ENCODE assay signal across 8 cellular contexts in the genomic region with DNA sequence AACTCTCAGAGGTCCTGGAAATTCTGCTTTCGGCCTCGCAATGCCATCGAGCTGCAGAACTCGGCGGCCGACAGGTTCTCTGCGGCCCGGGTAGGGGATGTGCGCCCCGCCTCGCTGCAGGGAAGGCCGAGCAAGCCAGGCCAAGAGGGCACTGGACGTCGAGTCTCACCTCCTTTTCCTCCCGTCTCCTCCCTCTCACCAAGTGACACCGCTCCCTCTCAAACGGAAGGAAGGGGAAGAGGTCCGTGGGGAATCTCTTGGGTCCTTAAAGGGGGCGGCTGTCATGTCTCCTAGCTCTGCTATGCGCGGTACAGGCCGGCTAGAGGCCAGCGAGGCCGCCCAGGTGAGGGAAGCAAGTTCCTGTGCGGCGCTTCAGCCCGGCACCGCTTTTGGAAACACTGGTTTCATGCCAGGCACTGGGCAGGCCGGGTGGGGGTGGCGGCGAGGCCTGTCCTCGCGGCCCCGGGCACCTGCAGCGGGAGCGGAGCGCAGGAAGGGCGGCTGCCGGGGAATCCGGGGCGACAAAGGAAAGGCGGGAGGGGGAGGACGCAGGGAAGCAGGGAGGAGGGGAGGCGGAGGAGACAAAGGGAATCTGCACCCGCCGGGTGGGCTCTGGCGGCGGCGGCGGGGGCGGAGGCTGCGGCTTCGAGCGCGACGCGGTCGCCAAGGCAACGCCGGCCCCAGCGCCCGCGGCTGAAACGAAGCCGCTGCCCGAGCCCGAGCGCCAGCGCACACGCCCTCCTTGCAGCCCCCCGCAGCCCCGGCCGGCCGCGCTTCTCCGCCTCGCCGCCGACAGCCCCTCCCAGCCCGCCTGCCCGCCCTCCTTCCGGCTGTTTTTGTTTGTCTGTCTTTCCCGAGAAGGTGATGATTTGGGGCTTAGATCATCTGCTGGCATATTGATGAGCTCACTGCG. TPM values are rescaled to one million over a fixed set of nuclear protein-coding genes. Genes with fewer than 3 reads are reported as not detected.
A peak's percentile ranks its signal among the peaks of the same experiment; 100 is the strongest.
DNase-seq lines count a peak whose midpoint lies in the region; ATAC-seq and TF ChIP-seq lines count a peak whose summit lies in the region.

No MANE protein-coding gene starts in this region.

- ATAC-seq in WTC11, result peak; percentile 75
- peak; percentile 71 for ATAC-seq in left lobe of liver
- ATAC-seq in GM19035 (IDR thresholded peaks at IDR 0.05; ENCODE audit: unreplicated experiment), result no peak

- no peaks in the 10 kb centered on the region for H3K9me3 Mint-ChIP-seq in WTC11
- H3K9me3 Mint-ChIP-seq in chondrocyte (ENCODE audit: low read depth), result no peaks in the 10 kb centered on the region

- H4K20me1 ChIP-seq in DOHH2 (ENCODE audit: control insufficient read depth, insufficient read depth, low read depth, low read length), result no peaks in the 10 kb centered on the region

- H3K4me1 Mint-ChIP-seq in WTC11 (peaks cover 81% of the 10 kb centered on the region), chondrocyte (ENCODE audit: low read depth) (peaks cover 15% of the 10 kb centered on the region)

- TF ChIP-seq CTCF in DOHH2 (IDR thresholded peaks at IDR 0.05; ENCODE audit: low read depth, low read length, poor library complexity, severe bottlenecking) (no peak), WTC11 (IDR thresholded peaks at IDR 0.05) (no peak), chondrocyte (IDR thresholded peaks at IDR 0.05) (no peak)

- H3K9me3 ChIP-seq in DOHH2 (ENCODE audit: control insufficient read depth, insufficient read depth, low read length), result no peaks in the 10 kb centered on the region

- no peaks in the 10 kb centered on the region for H3K79me2 ChIP-seq in DOHH2 (ENCODE audit: control insufficient read depth, low read length)

- H3K4me1 ChIP-seq in DOHH2 (ENCODE audit: control insufficient read depth, low read length), result peaks cover 77% of the 10 kb centered on the region

- peak overlapping the region; percentile 65 for H3K4me2 ChIP-seq in DOHH2 (ENCODE audit: low read length)

- H3K36me3 Mint-ChIP-seq in WTC11, result no peaks in the 10 kb centered on the region
- H3K36me3 Mint-ChIP-seq in chondrocyte (ENCODE audit: low read depth), result no peaks in the 10 kb centered on the region

- POLR2A ChIA-PET in WTC11 (lab: Charles Lee), result interaction anchor here (0.5 to 1.3 kb wide), 3 partner anchors 12 to 359 kb away, joined by 3 read pairs; no protein-coding TSS in a partner anchor

- H3K27me3 ChIP-seq in DOHH2 (ENCODE audit: control insufficient read depth, low read length), result peaks cover 68% of the 10 kb centered on the region

- CTCF ChIA-PET in WTC11 (lab: Charles Lee), result interaction anchor here (0.6 to 1.6 kb wide), 7 partner anchors 23 to 358 kb away, joined by 3 to 5 read pairs (median 4); a partner anchor contains a TSS

- no peaks in the 10 kb centered on the region for H3K36me3 ChIP-seq in DOHH2 (ENCODE audit: control insufficient read depth, low read length)

- H3K27me3 Mint-ChIP-seq in WTC11 (ENCODE audit: low read depth), result peaks cover 6% of the 10 kb centered on the region
- no peaks in the 10 kb centered on the region for H3K27me3 Mint-ChIP-seq in chondrocyte (ENCODE audit: low read depth)

- H3F3A ChIP-seq in DOHH2 (ENCODE audit: control insufficient read depth, insufficient read depth), result peaks cover 10% of the 10 kb centered on the region

- H3K4me3 Mint-ChIP-seq in WTC11, result peak overlapping the region; percentile 76
- H3K4me3 Mint-ChIP-seq in chondrocyte (ENCODE audit: unreplicated experiment), result peak overlapping the region; percentile 73

- no peak overlapping the region for H3K27ac ChIP-seq in DOHH2 (ENCODE audit: low read depth, low read length)

- H3K4me3 ChIP-seq in DOHH2 (ENCODE audit: low read length), result peak overlapping the region; percentile 56

- peak in 2 of 3 experiments; percentile 96 to 97 for DNase-seq in NCI-H1417 (lab: John Stamatoyannopoulos, UW)
- peak; percentile 86 for DNase-seq in WTC11 (ENCODE audit: low spot score)
- peak; percentile 82 for DNase-seq in chondrocyte (ENCODE audit: low spot score)
- no peak for DNase-seq in left lobe of liver (ENCODE audit: low spot score)
- peak; percentile 32 to 50 for DNase-seq in stimulated activated CD8-positive, alpha-beta memory T cell treated with anti-CD3 and anti-CD28 coated beads, Interleukin-4, amount 100 ng/mL, for 1 hour (ENCODE audit: low read depth in 2 of 2, low spot score in 1 of 2)
- no peak for DNase-seq in GM19238 (ENCODE audit: insufficient read length, low spot score)

- H3K27ac Mint-ChIP-seq in WTC11 (peak overlapping the region; percentile 98), chondrocyte (ENCODE audit: unreplicated experiment) (peak overlapping the region; percentile 84)

- H3K9me2 ChIP-seq in DOHH2 (replicated peaks; ENCODE audit: control insufficient read depth, low read length), result no peaks in the 10 kb centered on the region

TF ChIP-seq in WTC11, 78 proteins besides CTCF, POLR2A, EP300 and RAD21 (continues in another document):
- peak; percentile 60 for TF ChIP-seq ZNF263 (CRISPR knock-in tag; IDR thresholded peaks at IDR 0.05; ENCODE audit: low read depth)
- TF ChIP-seq SP1 (CRISPR knock-in tag; conservative IDR thresholded peaks at IDR 0.05), result peak; percentile 49; the same call in 1 of the 2 replicates
- 0 out of 2 replicates have a peak, but pooled peaks have one; percentile 64 for TF ChIP-seq SMAD3 (CRISPR knock-in tag; IDR thresholded peaks at IDR 0.05; ENCODE audit: borderline replicate concordance)
- TF ChIP-seq, protein P1, sequence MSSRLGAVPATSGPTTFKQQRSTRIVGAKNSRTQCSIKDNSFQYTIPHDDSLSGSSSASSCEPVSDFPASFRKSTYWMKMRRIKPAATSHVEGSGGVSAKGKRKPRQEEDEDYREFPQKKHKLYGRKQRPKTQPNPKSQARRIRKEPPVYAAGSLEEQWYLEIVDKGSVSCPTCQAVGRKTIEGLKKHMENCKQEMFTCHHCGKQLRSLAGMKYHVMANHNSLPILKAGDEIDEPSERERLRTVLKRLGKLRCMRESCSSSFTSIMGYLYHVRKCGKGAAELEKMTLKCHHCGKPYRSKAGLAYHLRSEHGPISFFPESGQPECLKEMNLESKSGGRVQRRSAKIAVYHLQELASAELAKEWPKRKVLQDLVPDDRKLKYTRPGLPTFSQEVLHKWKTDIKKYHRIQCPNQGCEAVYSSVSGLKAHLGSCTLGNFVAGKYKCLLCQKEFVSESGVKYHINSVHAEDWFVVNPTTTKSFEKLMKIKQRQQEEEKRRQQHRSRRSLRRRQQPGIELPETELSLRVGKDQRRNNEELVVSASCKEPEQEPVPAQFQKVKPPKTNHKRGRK (CRISPR knock-in tag; IDR thresholded peaks at IDR 0.05; ENCODE audit: borderline replicate concordance), result no peak
- TF ChIP-seq, protein P2, sequence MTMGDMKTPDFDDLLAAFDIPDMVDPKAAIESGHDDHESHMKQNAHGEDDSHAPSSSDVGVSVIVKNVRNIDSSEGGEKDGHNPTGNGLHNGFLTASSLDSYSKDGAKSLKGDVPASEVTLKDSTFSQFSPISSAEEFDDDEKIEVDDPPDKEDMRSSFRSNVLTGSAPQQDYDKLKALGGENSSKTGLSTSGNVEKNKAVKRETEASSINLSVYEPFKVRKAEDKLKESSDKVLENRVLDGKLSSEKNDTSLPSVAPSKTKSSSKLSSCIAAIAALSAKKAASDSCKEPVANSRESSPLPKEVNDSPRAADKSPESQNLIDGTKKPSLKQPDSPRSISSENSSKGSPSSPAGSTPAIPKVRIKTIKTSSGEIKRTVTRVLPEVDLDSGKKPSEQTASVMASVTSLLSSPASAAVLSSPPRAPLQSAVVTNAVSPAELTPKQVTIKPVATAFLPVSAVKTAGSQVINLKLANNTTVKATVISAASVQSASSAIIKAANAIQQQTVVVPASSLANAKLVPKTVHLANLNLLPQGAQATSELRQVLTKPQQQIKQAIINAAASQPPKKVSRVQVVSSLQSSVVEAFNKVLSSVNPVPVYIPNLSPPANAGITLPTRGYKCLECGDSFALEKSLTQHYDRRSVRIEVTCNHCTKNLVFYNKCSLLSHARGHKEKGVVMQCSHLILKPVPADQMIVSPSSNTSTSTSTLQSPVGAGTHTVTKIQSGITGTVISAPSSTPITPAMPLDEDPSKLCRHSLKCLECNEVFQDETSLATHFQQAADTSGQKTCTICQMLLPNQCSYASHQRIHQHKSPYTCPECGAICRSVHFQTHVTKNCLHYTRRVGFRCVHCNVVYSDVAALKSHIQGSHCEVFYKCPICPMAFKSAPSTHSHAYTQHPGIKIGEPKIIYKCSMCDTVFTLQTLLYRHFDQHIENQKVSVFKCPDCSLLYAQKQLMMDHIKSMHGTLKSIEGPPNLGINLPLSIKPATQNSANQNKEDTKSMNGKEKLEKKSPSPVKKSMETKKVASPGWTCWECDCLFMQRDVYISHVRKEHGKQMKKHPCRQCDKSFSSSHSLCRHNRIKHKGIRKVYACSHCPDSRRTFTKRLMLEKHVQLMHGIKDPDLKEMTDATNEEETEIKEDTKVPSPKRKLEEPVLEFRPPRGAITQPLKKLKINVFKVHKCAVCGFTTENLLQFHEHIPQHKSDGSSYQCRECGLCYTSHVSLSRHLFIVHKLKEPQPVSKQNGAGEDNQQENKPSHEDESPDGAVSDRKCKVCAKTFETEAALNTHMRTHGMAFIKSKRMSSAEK (CRISPR knock-in tag; IDR thresholded peaks at IDR 0.05; ENCODE audit: borderline replicate concordance), result no peak
- 0 out of 2 replicates have a peak, but pooled peaks have one; percentile 40 for TF ChIP-seq FOXP1 (CRISPR knock-in tag; IDR thresholded peaks at IDR 0.05; ENCODE audit: borderline replicate concordance)
- no peak for TF ChIP-seq ESRRA (CRISPR knock-in tag; IDR thresholded peaks at IDR 0.05; ENCODE audit: borderline replicate concordance)
- TF ChIP-seq, protein P3, sequence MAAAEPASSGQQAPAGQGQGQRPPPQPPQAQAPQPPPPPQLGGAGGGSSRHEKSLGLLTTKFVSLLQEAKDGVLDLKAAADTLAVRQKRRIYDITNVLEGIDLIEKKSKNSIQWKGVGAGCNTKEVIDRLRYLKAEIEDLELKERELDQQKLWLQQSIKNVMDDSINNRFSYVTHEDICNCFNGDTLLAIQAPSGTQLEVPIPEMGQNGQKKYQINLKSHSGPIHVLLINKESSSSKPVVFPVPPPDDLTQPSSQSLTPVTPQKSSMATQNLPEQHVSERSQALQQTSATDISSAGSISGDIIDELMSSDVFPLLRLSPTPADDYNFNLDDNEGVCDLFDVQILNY (CRISPR knock-in tag; IDR thresholded peaks at IDR 0.05), result 0 out of 2 replicates have a peak, but pooled peaks have one; percentile 73
- TF ChIP-seq, protein P4, sequence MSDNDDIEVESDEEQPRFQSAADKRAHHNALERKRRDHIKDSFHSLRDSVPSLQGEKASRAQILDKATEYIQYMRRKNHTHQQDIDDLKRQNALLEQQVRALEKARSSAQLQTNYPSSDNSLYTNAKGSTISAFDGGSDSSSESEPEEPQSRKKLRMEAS (CRISPR knock-in tag; IDR thresholded peaks at IDR 0.05), result peak; percentile 79
- TF ChIP-seq SMAD4 (CRISPR knock-in tag; IDR thresholded peaks at IDR 0.05), result 0 out of 2 replicates have a peak, but pooled peaks have one; percentile 7

RNA-seq across cellular contexts. Expression of a gene that starts 32.3 kb away (rescaled TPM):
- 9.0 to 9.9 TPM (median 9.2 TPM) in 3 replicates for total RNA-seq in WTC11 (2021)
- total RNA-seq in chondrocyte, result 1.8 to 2.3 TPM (median 2.1 TPM) in 3 replicates
- 0.68 TPM for total RNA-seq in left lobe of liver

Comparison
In these comparisons a context has a peak if more than half of its experiments do, and no peak if none do; other contexts are left out.
1. DNase-seq: peak in NCI-H1417 (2 of 3), WTC11 (single experiment), chondrocyte (single experiment) and stimulated activated CD8-positive, alpha-beta memory T cell treated with anti-CD3 and anti-CD28 coated beads, Interleukin-4, amount 100 ng/mL, for 1 hour (2 of 2); none in left lobe of liver (single experiment) and GM19238 (single experiment).